25 cellular contexts compared by ENCODE assay signal in genomic region chr12:28699029-28699428, GRCh38.
"Had no signal": no experiment of that assay in that cellular context is flagged by ENCODE, and none has a peak within 500 bp of the region (broad histone marks: within the 10 kb centered on the region; RNA-seq: fewer than 3 reads in every experiment).

No MANE protein-coding gene starts in this region.

- H3K4me3 ChIP-seq: breast epithelium, dorsolateral prefrontal cortex, lung, right lobe of liver, skin epidermis, transverse colon, uterus had no signal

- H3K27me3 ChIP-seq: breast epithelium, dorsolateral prefrontal cortex, foreskin keratinocyte, right lobe of liver, transverse colon, uterus had no signal

- H3K4me1 ChIP-seq: breast epithelium, foreskin keratinocyte, right lobe of liver, transverse colon, uterus had no signal

- ATAC-seq: activated CD4-positive, alpha-beta T cell treated with anti-CD3 and anti-CD28 coated beads for 36 hours; activated T-helper 17 cell treated with anti-CD3 and anti-CD28 coated beads, Interleukin-2, amount 50 U/mL, for 72 hours; effector memory CD8-positive, alpha-beta T cell; esophagus mucosa; foreskin keratinocyte; left lobe of liver; right lobe of liver; stimulated activated memory B cell treated with anti-CD40 and anti-IgM and Interleukin-4, amounts not matched to agents 10 μg/mL and 1 μg/mL and 100 μg/mL, for 72 hours had no signal

- DNase-seq: activated CD4-positive, alpha-beta T cell treated with anti-CD3 and anti-CD28 coated beads for 36 hours; activated CD4-positive, alpha-beta T cell treated with anti-CD3 and anti-CD28 coated beads, Interleukin-2, amount 50 U/mL, for 4 hours; activated CD8-positive, alpha-beta memory T cell treated with anti-CD3 and anti-CD28 coated beads for 24 hours; activated CD8-positive, alpha-beta memory T cell treated with anti-CD3 and anti-CD28 coated beads, Interleukin-2, amount 50 U/mL, for 4 hours; activated naive CD8-positive, alpha-beta T cell treated with anti-CD3 and anti-CD28 coated beads, Interleukin-2, amount 10 ng/mL, durations not matched to agents 7 days and 5 days; activated T-cell treated with anti-CD3 and anti-CD28 coated beads, Interleukin-2, amount 50 U/mL, for 24 hours; amniotic stem cell; dorsolateral prefrontal cortex; effector memory CD8-positive, alpha-beta T cell; foreskin keratinocyte; kidney; naive B cell; posterior cingulate gyrus; right lobe of liver; stimulated activated CD4-positive, alpha-beta T cell treated with anti-CD3 and anti-CD28 coated beads, Interleukin-2, amount 100 ng/mL, for 24 hours; T-helper 9 cell; transverse colon; uterus had no signal

- H3K36me3 ChIP-seq: breast epithelium, right lobe of liver, transverse colon, uterus had no signal

- H3K27ac ChIP-seq: breast epithelium, dorsolateral prefrontal cortex, foreskin keratinocyte, right lobe of liver, skin epidermis, transverse colon, uterus had no signal

- H3K9me3 ChIP-seq: right lobe of liver, uterus had no signal
